17 cellular contexts compared by ENCODE assay signal in the genomic region with DNA sequence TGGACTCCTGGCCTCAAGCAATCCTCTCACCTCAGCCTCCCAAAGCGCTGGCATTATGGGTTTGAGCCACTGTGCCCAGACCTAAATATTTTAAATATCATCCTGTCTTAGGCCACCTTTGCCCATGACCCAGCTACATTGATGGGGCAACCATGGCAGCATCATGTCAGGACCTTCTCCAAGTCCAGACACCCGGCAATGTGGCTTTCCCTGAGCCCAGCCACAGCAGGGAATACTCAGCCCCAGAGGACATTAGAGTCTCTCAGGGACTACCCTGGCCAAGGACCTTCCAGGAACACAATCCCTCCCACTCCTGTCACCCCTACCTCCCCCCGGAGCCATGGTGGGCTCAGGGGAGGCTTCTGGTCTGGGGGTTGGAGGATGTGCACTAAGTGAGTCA.
"Had no signal": no experiment of that assay in that cellular context is flagged by ENCODE, and none has a peak within 500 bp of the region (broad histone marks: within the 10 kb centered on the region; RNA-seq: fewer than 3 reads in every experiment).

No MANE protein-coding gene starts in this region.

- H3K36me3 Mint-ChIP-seq: activated naive CD4-positive, alpha-beta T cell treated with anti-CD3 and anti-CD28 coated beads, Interleukin-2, amount 50 U/mL, for 72 hours; neural progenitor cell had no signal

- DNase-seq: activated CD4-positive, alpha-beta T cell treated with anti-CD3 and anti-CD28 coated beads, Interleukin-2, amount 50 U/mL, for 4 hours; activated gamma-delta T cell treated with Interleukin-2 at 50 U/mL for 16 hours; adrenal gland; effector memory CD8-positive, alpha-beta T cell; foreskin fibroblast; stimulated activated CD4-positive, alpha-beta T cell treated with anti-CD3 and anti-CD28 coated beads, Interleukin-12 subunit alpha, Interleukin-12 subunit beta, amount 100 ng/mL, for 4 hours; stimulated activated CD4-positive, alpha-beta T cell treated with anti-CD3 and anti-CD28 coated beads, Interleukin-1b, Interleukin-23, amount 100 ng/mL, for 48 hours; stimulated activated naive CD8-positive, alpha-beta T cell treated with anti-CD3 and anti-CD28 coated beads, Interleukin-15, Interleukin-2, amounts not matched to agents 100 U/mL and 50 U/mL, for 24 hours; substantia nigra; SW 1271; T-helper 2 cell; WERI-Rb-1 had no signal

- H3K27ac ChIP-seq: adrenal gland, neural progenitor cell, tibial artery, WERI-Rb-1 had no signal

- H3K4me3 Mint-ChIP-seq: effector memory CD8-positive, alpha-beta T cell; neural progenitor cell had no signal

- H3K9me3 ChIP-seq: adrenal gland, pancreas, tibial artery had no signal

- H3K27me3 Mint-ChIP-seq: effector memory CD8-positive, alpha-beta T cell had no signal

- H3K27me3 ChIP-seq: adrenal gland, neural progenitor cell, pancreas, tibial artery had no signal

- H3K4me3 ChIP-seq: adrenal gland, lung, neural progenitor cell, pancreas, tibial artery had no signal

- H3K4me2 ChIP-seq: neural progenitor cell had no signal

- H3K36me3 ChIP-seq: adrenal gland, neural progenitor cell, pancreas, tibial artery, WERI-Rb-1 had no signal

- H3K9me3 Mint-ChIP-seq: effector memory CD8-positive, alpha-beta T cell had no signal

- H3K4me1 ChIP-seq: neural progenitor cell, pancreas had no signal

- H3K9ac ChIP-seq: neural progenitor cell had no signal
